Comparison of ENCODE assay signal across 8 cellular contexts in the genomic region with DNA sequence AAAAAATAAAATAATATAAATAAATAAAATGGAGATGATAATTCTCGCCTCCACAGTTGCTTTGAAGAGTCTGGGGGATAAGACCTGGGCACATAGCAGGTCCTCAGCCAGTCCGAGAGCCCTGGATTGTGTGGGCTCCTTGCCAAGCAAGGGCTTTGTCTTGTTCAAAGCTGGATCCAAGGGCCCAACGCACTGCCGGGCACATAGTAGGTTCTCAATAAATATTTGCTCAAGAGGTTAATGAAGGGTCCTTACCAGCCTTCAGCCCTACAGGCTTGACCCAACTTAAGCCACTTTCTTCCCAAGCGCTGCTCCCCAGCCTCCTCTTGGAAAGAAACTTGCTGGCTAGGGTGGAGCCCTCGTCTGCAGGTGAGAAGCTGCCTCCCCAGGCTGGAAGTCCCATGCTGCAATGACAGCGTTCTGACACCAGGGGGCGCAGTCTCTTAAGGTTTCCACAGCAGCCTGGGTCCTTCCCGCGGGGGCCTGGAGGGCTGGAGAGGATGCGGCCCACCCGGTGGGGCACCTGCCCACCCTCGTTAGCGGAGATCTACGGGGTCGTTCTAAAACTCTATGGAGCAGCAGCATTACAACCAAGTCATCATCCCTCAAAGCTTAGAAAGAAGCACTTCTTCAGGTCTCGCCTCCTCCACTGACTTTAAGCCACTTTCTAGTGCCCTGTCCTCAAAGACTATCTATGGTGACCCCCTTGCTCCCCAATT.
A peak's percentile ranks its signal among the peaks of the same experiment; 100 is the strongest.
DNase-seq lines count a peak whose midpoint lies in the region; ATAC-seq and TF ChIP-seq lines count a peak whose summit lies in the region.

No MANE protein-coding gene starts in this region.

- peaks cover under 1% of the 10 kb centered on the region; the same call in 1 of the 2 replicates for H3K9me3 ChIP-seq in AG04450 (ENCODE audit: control insufficient read depth, insufficient read depth, low read length)

- peak; percentile 91 for TF ChIP-seq CTCF in AG04450 (IDR thresholded peaks at IDR 0.05; ENCODE audit: low read depth, low read length)

- ATAC-seq in activated CD4-positive, CD25-positive, alpha-beta regulatory T cell treated with anti-CD3 and anti-CD28 coated beads, Interleukin-2, amount 50 U/mL, for 24 hours: peak; percentile 61 to 62
- ATAC-seq in HG02938 (IDR thresholded peaks at IDR 0.05; ENCODE audit: unreplicated experiment): no peak

- POLR2A ChIA-PET in AG04450 (lab: Yijun Ruan, JAX): interaction anchor here (0.6 kb wide), 1 partner anchor 142 kb away, joined by 3 read pairs; no protein-coding TSS in a partner anchor

- peaks cover 14% of the 10 kb centered on the region for H3K27me3 ChIP-seq in AG04450 (ENCODE audit: control insufficient read depth, insufficient read depth, low read length)

- H3K27ac ChIP-seq in AG04450 (ENCODE audit: low read depth, low read length) (no peak overlapping the region), caudate nucleus (ENCODE audit: low read depth, low read length) (no peak overlapping the region)

- no peak for DNase-seq in AG04450 (ENCODE audit: low read depth, low spot score)
- peak; percentile 72 for DNase-seq in GM19240 (ENCODE audit: insufficient read length, low spot score)
- peak; percentile 79 for DNase-seq in NCI-H2196 (lab: John Stamatoyannopoulos, UW; ENCODE audit: unreplicated experiment)
- DNase-seq in caudate nucleus (lab: John Stamatoyannopoulos, UW): peak in 47 of 61 donors; percentile 4 to 73 (median 33)
- DNase-seq in left kidney (ENCODE audit: low read depth, low spot score): peak; percentile 82
- DNase-seq in stimulated activated CD4-positive, alpha-beta T cell treated with anti-CD3 and anti-CD28 coated beads, Interleukin-4, amount 100 ng/mL, for 48 hours (ENCODE audit: low read depth in 2 of 2): peak; percentile 71 to 82

- CTCF ChIA-PET in AG04450 (lab: Charles Lee): interaction anchor here (0.5 to 2.7 kb wide), 34 partner anchors 10 to 579 kb away, joined by 3 to 18 read pairs (median 4); no protein-coding TSS in a partner anchor

- no peak overlapping the region for H3K4me3 ChIP-seq in AG04450 (ENCODE audit: low read depth, low read length)
